Comparison of ENCODE assay signal across 18 cellular contexts in genomic region chr6:163288915-163289314, GRCh38.
"Had no signal": no experiment of that assay in that cellular context is flagged by ENCODE, and none has a peak within 500 bp of the region (broad histone marks: within the 10 kb centered on the region; RNA-seq: fewer than 3 reads in every experiment).

No MANE protein-coding gene starts in this region.

- H3K27ac Mint-ChIP-seq: naive thymus-derived CD4-positive, alpha-beta T cell; nephron progenitor cell had no signal

- H3K36me3 Mint-ChIP-seq: naive thymus-derived CD4-positive, alpha-beta T cell had no signal

- ATAC-seq: left lung; naive thymus-derived CD4-positive, alpha-beta T cell; pancreas had no signal

- H3K27me3 ChIP-seq: dorsolateral prefrontal cortex, left lung, sigmoid colon had no signal

- H3K4me1 ChIP-seq: left lung, pancreas, prostate gland, sigmoid colon had no signal

- H3K4me3 ChIP-seq: dorsolateral prefrontal cortex, left lung, lung, pancreas, prostate gland, sigmoid colon, smooth muscle cell had no signal

- H3K9me3 ChIP-seq: left lung, pancreas, prostate gland, sigmoid colon had no signal

- DNase-seq: cortex of kidney; dorsolateral prefrontal cortex; effector CD8-positive, alpha-beta T cell; foreskin melanocyte; islet precursor cell; left lung; mesenchymal stem cell; naive thymus-derived CD4-positive, alpha-beta T cell; nephron progenitor cell; pancreas; retina; sigmoid colon; stimulated activated CD4-positive, alpha-beta T cell treated with anti-CD3 and anti-CD28 coated beads, Interleukin-2, amount 100 ng/mL, for 48 hours; stimulated activated naive CD4-positive, alpha-beta T cell treated with Interleukin-2 at 50 U/mL for 16 hours had no signal

- H3K27ac ChIP-seq: left lung, pancreas, prostate gland, sigmoid colon had no signal

- H3K4me3 Mint-ChIP-seq: central memory CD8-positive, alpha-beta T cell; naive thymus-derived CD4-positive, alpha-beta T cell; nephron progenitor cell had no signal

- H3K4me1 Mint-ChIP-seq: central memory CD8-positive, alpha-beta T cell; naive thymus-derived CD4-positive, alpha-beta T cell had no signal

- H3K36me3 ChIP-seq: left lung, pancreas, prostate gland, sigmoid colon had no signal
